Comparison of ENCODE assay signal across 13 cellular contexts in genomic region chr17:75846701-75847594, GRCh38. TPM values are rescaled to one million over a fixed set of nuclear protein-coding genes. Genes with fewer than 3 reads are reported as not detected.
DNase-seq lines count a peak whose midpoint lies in the region; ATAC-seq and TF ChIP-seq lines count a peak whose summit lies in the region.
"Had no signal": no experiment of that assay in that cellular context is flagged by ENCODE, and none has a peak within 500 bp of the region (broad histone marks: within the 10 kb centered on the region; RNA-seq: fewer than 3 reads in every experiment).

No MANE protein-coding gene starts in this region.

- no peak for TF ChIP-seq EP300 in upper lobe of left lung (IDR thresholded peaks at IDR 0.05)

- POLR2A ChIA-PET in activated naive CD8-positive, alpha-beta T cell treated with anti-CD3 and anti-CD28 coated beads, Interleukin-2, amount 10 ng/mL, durations not matched to agents 7 days and 5 days (lab: Charles Lee): interaction anchor here (1.5 to 8.7 kb wide), 4 partner anchors 9 to 93 kb away, joined by 5 to 126 read pairs (median 54); partner anchors contain the start of gene WBP2

- peaks cover 38 to 67% (median 56%) of the 10 kb centered on the region in 4 donors for H3K36me3 ChIP-seq in upper lobe of left lung

- peaks cover 11% of the 10 kb centered on the region for H3K36me3 Mint-ChIP-seq in activated naive CD8-positive, alpha-beta T cell treated with anti-CD3 and anti-CD28 coated beads, Interleukin-2, amount 10 ng/mL, durations not matched to agents 7 days and 5 days
- H3K36me3 Mint-ChIP-seq in activated naive CD8-positive, alpha-beta T cell treated with anti-CD3 and anti-CD28 coated beads, Interleukin-2, amount 50 U/mL, for 24 hours (ENCODE audit: low read depth): peaks cover 8% of the 10 kb centered on the region

- no peak for TF ChIP-seq CTCF in upper lobe of left lung (IDR thresholded peaks at IDR 0.05)

- H3K4me1 ChIP-seq in upper lobe of left lung: peaks cover 66 to 75% (median 70%) of the 10 kb centered on the region in 4 donors

- no peak for TF ChIP-seq POLR2A in upper lobe of left lung (IDR thresholded peaks at IDR 0.05)

- H3K27ac Mint-ChIP-seq in activated naive CD8-positive, alpha-beta T cell treated with anti-CD3 and anti-CD28 coated beads, Interleukin-2, amount 10 ng/mL, durations not matched to agents 7 days and 5 days: peak overlapping the region; percentile 25
- H3K27ac Mint-ChIP-seq in activated naive CD8-positive, alpha-beta T cell treated with anti-CD3 and anti-CD28 coated beads, Interleukin-2, amount 50 U/mL, for 24 hours: no peak overlapping the region

- 91% methylated on average over 13 to 34 of the region's 34 CpGs for WGBS in upper lobe of left lung, 2 donors

- no peaks in the 10 kb centered on the region for H3K27me3 Mint-ChIP-seq in activated naive CD8-positive, alpha-beta T cell treated with anti-CD3 and anti-CD28 coated beads, Interleukin-2, amount 10 ng/mL, durations not matched to agents 7 days and 5 days
- no peaks in the 10 kb centered on the region for H3K27me3 Mint-ChIP-seq in activated naive CD8-positive, alpha-beta T cell treated with anti-CD3 and anti-CD28 coated beads, Interleukin-2, amount 50 U/mL, for 24 hours
- H3K27me3 Mint-ChIP-seq: activated B cell treated with CpG ODN at 0.5 μM for 24 hours had no signal

- no peak for DNase-seq in activated naive CD8-positive, alpha-beta T cell treated with anti-CD3 and anti-CD28 coated beads, Interleukin-2, amount 10 ng/mL, durations not matched to agents 7 days and 5 days
- DNase-seq in activated naive CD8-positive, alpha-beta T cell treated with anti-CD3 and anti-CD28 coated beads, Interleukin-2, amount 50 U/mL, for 24 hours: no peak
- no peak for DNase-seq in upper lobe of left lung
- DNase-seq in NOMO-1 treated with dmso at 0.1 percent for 144 hours (lab: John Stamatoyannopoulos, UW; ENCODE audit: unreplicated experiment): no peak
- DNase-seq in activated naive CD4-positive, alpha-beta T cell (lab: John Stamatoyannopoulos, UW): no peak
- DNase-seq: ACHN; activated B cell treated with CpG ODN at 0.5 μM for 24 hours; activated effector memory CD4-positive, alpha-beta T cell treated with Interleukin-2 at 50 U/mL for 16 hours; Kasumi-1; NCI-H2171 treated with DMSO at 0.1 percent for 48 hours; SJCRH30 had no signal

- H3K27ac ChIP-seq in layer of hippocampus (ENCODE audit: low read depth, low read length) (peak overlapping the region; percentile 30), upper lobe of left lung (peak overlapping the region; percentile 88 to 96 (median 94))
- H3K27ac ChIP-seq: SJCRH30 had no signal

- no peak overlapping the region for H3K4me3 Mint-ChIP-seq in activated naive CD8-positive, alpha-beta T cell treated with anti-CD3 and anti-CD28 coated beads, Interleukin-2, amount 10 ng/mL, durations not matched to agents 7 days and 5 days
- H3K4me3 Mint-ChIP-seq in activated naive CD8-positive, alpha-beta T cell treated with anti-CD3 and anti-CD28 coated beads, Interleukin-2, amount 50 U/mL, for 24 hours: no peak overlapping the region
- H3K4me3 Mint-ChIP-seq: activated B cell treated with CpG ODN at 0.5 μM for 24 hours had no signal

- no peaks in the 10 kb centered on the region for H3K9me3 Mint-ChIP-seq in activated naive CD8-positive, alpha-beta T cell treated with anti-CD3 and anti-CD28 coated beads, Interleukin-2, amount 10 ng/mL, durations not matched to agents 7 days and 5 days
- no peaks in the 10 kb centered on the region for H3K9me3 Mint-ChIP-seq in activated naive CD8-positive, alpha-beta T cell treated with anti-CD3 and anti-CD28 coated beads, Interleukin-2, amount 50 U/mL, for 24 hours
- H3K9me3 Mint-ChIP-seq: activated B cell treated with CpG ODN at 0.5 μM for 24 hours had no signal

- H3K4me1 Mint-ChIP-seq in activated naive CD8-positive, alpha-beta T cell treated with anti-CD3 and anti-CD28 coated beads, Interleukin-2, amount 10 ng/mL, durations not matched to agents 7 days and 5 days: peaks cover 13% of the 10 kb centered on the region
- peaks cover 22% of the 10 kb centered on the region for H3K4me1 Mint-ChIP-seq in activated naive CD8-positive, alpha-beta T cell treated with anti-CD3 and anti-CD28 coated beads, Interleukin-2, amount 50 U/mL, for 24 hours

- no peaks in the 10 kb centered on the region for H3K9me3 ChIP-seq in upper lobe of left lung
- H3K9me3 ChIP-seq: SJCRH30 had no signal

- ATAC-seq in activated naive CD8-positive, alpha-beta T cell treated with anti-CD3 and anti-CD28 coated beads, Interleukin-2, amount 10 ng/mL, durations not matched to agents 7 days and 5 days (ENCODE audit: low read depth): no peak
- ATAC-seq in activated naive CD8-positive, alpha-beta T cell treated with anti-CD3 and anti-CD28 coated beads, Interleukin-2, amount 50 U/mL, for 24 hours: no peak
- no peak for ATAC-seq in upper lobe of left lung (ENCODE audit: low FRiP score in 2 of 2)
- ATAC-seq: sciatic nerve had no signal

- H3K27me3 ChIP-seq in layer of hippocampus (ENCODE audit: control insufficient read depth, insufficient read depth, low read length) (no peaks in the 10 kb centered on the region), upper lobe of left lung (no peaks in the 10 kb centered on the region)
- H3K27me3 ChIP-seq: SJCRH30 had no signal

- no peak overlapping the region for H3K4me3 ChIP-seq in upper lobe of left lung
- H3K4me3 ChIP-seq: SJCRH30 had no signal

RNA-seq across cellular contexts. Expression of gene UNC13D, which starts 2.7 kb away (rescaled TPM):
- 100 to 1,000 TPM; 221 to 222 TPM for total RNA-seq in activated naive CD8-positive, alpha-beta T cell treated with anti-CD3 and anti-CD28 coated beads, Interleukin-2, amount 10 ng/mL, durations not matched to agents 7 days and 5 days
- total RNA-seq in upper lobe of left lung: 100 to 1,000 TPM in 4 of 6 donors, 10 to 100 TPM in 2; 38.0 to 243 (median 123) TPM

RNA-seq across cellular contexts. Expression of gene WBP2, which starts 8.2 kb away (rescaled TPM):
- total RNA-seq in activated naive CD8-positive, alpha-beta T cell treated with anti-CD3 and anti-CD28 coated beads, Interleukin-2, amount 10 ng/mL, durations not matched to agents 7 days and 5 days: 100 to 1,000 TPM; 107 TPM
- 100 to 1,000 TPM in 2 of 6 donors, 10 to 100 TPM in 4; 70.1 to 183 (median 87.8) TPM for total RNA-seq in upper lobe of left lung

RNA-seq across cellular contexts. Expression of gene TRIM47, which starts 31.4 kb away (rescaled TPM):
- total RNA-seq in activated naive CD8-positive, alpha-beta T cell treated with anti-CD3 and anti-CD28 coated beads, Interleukin-2, amount 10 ng/mL, durations not matched to agents 7 days and 5 days: 10 to 100 TPM; 23.2 to 27.9 TPM
- total RNA-seq in upper lobe of left lung: 10 to 100 TPM; 20.1 to 55.6 (median 33.3) TPM

RNA-seq across cellular contexts. Expression of gene TRIM65, which starts 49.8 kb away (rescaled TPM):
- 10 to 100 TPM; 35.3 to 36.3 TPM for total RNA-seq in activated naive CD8-positive, alpha-beta T cell treated with anti-CD3 and anti-CD28 coated beads, Interleukin-2, amount 10 ng/mL, durations not matched to agents 7 days and 5 days
- 10 to 100 TPM; 23.4 to 35.1 (median 28.2) TPM for total RNA-seq in upper lobe of left lung

RNA-seq across cellular contexts. Expression of gene MRPL38, which starts 57.7 kb away (rescaled TPM):
- 100 to 1,000 TPM; 111 to 119 TPM for total RNA-seq in activated naive CD8-positive, alpha-beta T cell treated with anti-CD3 and anti-CD28 coated beads, Interleukin-2, amount 10 ng/mL, durations not matched to agents 7 days and 5 days
- 100 to 1,000 TPM in 1 of 6 donors, 10 to 100 TPM in 5; 35.4 to 115 (median 77.0) TPM for total RNA-seq in upper lobe of left lung
